In the genomic region with DNA sequence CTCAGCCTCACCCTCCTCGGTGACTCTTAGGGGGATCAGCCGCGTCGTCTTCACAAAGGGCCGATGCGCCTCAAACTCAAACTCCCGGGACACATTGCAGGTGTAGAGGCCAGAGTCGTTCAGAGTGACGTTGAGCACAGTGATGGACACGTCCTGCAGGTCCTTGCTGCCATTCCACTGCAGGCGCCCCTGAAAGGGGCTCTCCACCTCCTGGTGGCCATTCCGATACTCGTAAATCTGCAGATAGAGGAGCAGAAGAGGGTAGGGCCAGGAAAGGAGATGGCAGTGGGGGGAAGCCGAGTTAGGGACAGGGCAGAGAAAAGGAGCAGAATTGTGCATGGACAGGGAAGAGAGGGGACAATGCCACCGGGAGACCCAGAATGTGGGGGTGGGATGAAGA, we compare ENCODE assay signal across 2 cellular contexts.
TF ChIP-seq lines count a peak whose summit lies in the region.

No MANE protein-coding gene starts in this region.

TF ChIP-seq in HEK293, 187 proteins besides CTCF, POLR2A, EP300 and RAD21:
- 0 out of 2 replicates have a peak, but pooled peaks have one; percentile 20 for TF ChIP-seq ZNF140 (tag by site-specific recombination; IDR thresholded peaks at IDR 0.05)
- no peak for TF ChIP-seq ZNF639 (tag by site-specific recombination; IDR thresholded peaks at IDR 0.05)

TF ChIP-seq in H1, 55 proteins besides CTCF, POLR2A, EP300 and RAD21:
- no peak for TF ChIP-seq KDM5A (IDR thresholded peaks at IDR 0.05; ENCODE audit: low read length)
- TF ChIP-seq USF2 (IDR thresholded peaks at IDR 0.05; ENCODE audit: low read length) = no peak
- no peak for TF ChIP-seq GABPA (IDR thresholded peaks at IDR 0.05; ENCODE audit: borderline replicate concordance, insufficient read depth, low read length)
- no peak for TF ChIP-seq SP4 (IDR thresholded peaks at IDR 0.05; ENCODE audit: low read length)
- no peak for TF ChIP-seq JUN (IDR thresholded peaks at IDR 0.05; ENCODE audit: low read depth, low read length)
- no peak for TF ChIP-seq CBX5 (IDR thresholded peaks at IDR 0.05; ENCODE audit: low read depth, low read length)
